Comparison of ENCODE assay signal across 26 cellular contexts in genomic region chr4:126859872-126860271, GRCh38.
DNase-seq lines count a peak whose midpoint lies in the region; ATAC-seq, FAIRE-seq and TF ChIP-seq lines count a peak whose summit lies in the region.
"Had no signal": no experiment of that assay in that cellular context is flagged by ENCODE, and none has a peak within 500 bp of the region (broad histone marks: within the 10 kb centered on the region; RNA-seq: fewer than 3 reads in every experiment).

No MANE protein-coding gene starts in this region.

- intact Hi-C loops in K562 (cut with micrococcal nuclease) (no loop called here), ovary (cut with DNase I) (no loop called here), gastrocnemius medialis (cut with DNase I; ENCODE audit: low total_unique reads) (no loop called here)
- intact Hi-C loops in naive thymus-derived CD4-positive, alpha-beta T cell (cut with micrococcal nuclease): no loop called here

- H3K9me3 ChIP-seq in K562 (replicated peaks; ENCODE audit: control insufficient read depth, insufficient read depth, low read depth, low read length) (no peaks in the 10 kb centered on the region), ovary (no peaks in the 10 kb centered on the region), gastrocnemius medialis (no peaks in the 10 kb centered on the region)
- no peaks in the 10 kb centered on the region for H3K9me3 ChIP-seq in naive thymus-derived CD4-positive, alpha-beta T cell (ENCODE audit: control insufficient read depth in 2 of 3, low read length in 3 of 3)
- H3K9me3 ChIP-seq: BE2C, BLaER1 had no signal

- H3K9ac ChIP-seq in K562 (ENCODE audit: insufficient read depth in 1 of 2, low read depth in 2 of 2, low read length in 2 of 2): no peak overlapping the region
- H3K9ac ChIP-seq: BLaER1 had no signal

- in situ Hi-C loops in K562 (cut with MboI) (no loop called here), gastrocnemius medialis (cut with MboI; ENCODE audit: low sequenced_read_pairs in 4 of 4) (no loop called here)

- TF ChIP-seq POLR2A in K562 (conservative IDR thresholded peaks at IDR 0.05): no peak
- TF ChIP-seq POLR2A in ovary (IDR thresholded peaks at IDR 0.05): no peak
- no peak for TF ChIP-seq POLR2A in gastrocnemius medialis (IDR thresholded peaks at IDR 0.05)

- H3K9me3 Mint-ChIP-seq in naive thymus-derived CD4-positive, alpha-beta T cell: peaks cover 0 to 16% (median 9%) of the 10 kb centered on the region in 11 donors
- peaks cover 5% of the 10 kb centered on the region for H3K9me3 Mint-ChIP-seq in stimulated activated memory B cell treated with anti-CD40 and anti-IgM and Interleukin-4, amounts not matched to agents 10 μg/mL and 1 μg/mL and 100 μg/mL, for 72 hours

- H3K27ac Mint-ChIP-seq in naive thymus-derived CD4-positive, alpha-beta T cell: no peak overlapping the region
- H3K27ac Mint-ChIP-seq in stimulated activated memory B cell treated with anti-CD40 and anti-IgM and Interleukin-4, amounts not matched to agents 10 μg/mL and 1 μg/mL and 100 μg/mL, for 72 hours: no peak overlapping the region
- H3K27ac Mint-ChIP-seq: CD4-positive, alpha-beta memory T cell; CD4-positive, CD25-positive, alpha-beta regulatory T cell; CD8-positive, alpha-beta memory T cell had no signal

- FAIRE-seq in K562 (lab: Jason Lieb, UNC): no peak
- FAIRE-seq: A204.1, GM12878, GM12892, GM18507 had no signal

- no peak overlapping the region for H3K4me3 Mint-ChIP-seq in naive thymus-derived CD4-positive, alpha-beta T cell
- no peak overlapping the region for H3K4me3 Mint-ChIP-seq in stimulated activated memory B cell treated with anti-CD40 and anti-IgM and Interleukin-4, amounts not matched to agents 10 μg/mL and 1 μg/mL and 100 μg/mL, for 72 hours
- H3K4me3 Mint-ChIP-seq: CD14-positive monocyte; CD4-positive, alpha-beta memory T cell; CD4-positive, CD25-positive, alpha-beta regulatory T cell; CD8-positive, alpha-beta memory T cell had no signal

- no peaks in the 10 kb centered on the region for H3K36me3 Mint-ChIP-seq in naive thymus-derived CD4-positive, alpha-beta T cell
- H3K36me3 Mint-ChIP-seq in stimulated activated memory B cell treated with anti-CD40 and anti-IgM and Interleukin-4, amounts not matched to agents 10 μg/mL and 1 μg/mL and 100 μg/mL, for 72 hours: no peaks in the 10 kb centered on the region
- H3K36me3 Mint-ChIP-seq: CD14-positive monocyte; CD4-positive, alpha-beta memory T cell; CD4-positive, CD25-positive, alpha-beta regulatory T cell; CD8-positive, alpha-beta memory T cell had no signal

- no peak overlapping the region for H3K4me2 ChIP-seq in K562 (ENCODE audit: insufficient read depth, low read length)
- H3K4me2 ChIP-seq: BLaER1 had no signal

- H3K27me3 Mint-ChIP-seq in naive thymus-derived CD4-positive, alpha-beta T cell: no peaks in the 10 kb centered on the region
- H3K27me3 Mint-ChIP-seq in stimulated activated memory B cell treated with anti-CD40 and anti-IgM and Interleukin-4, amounts not matched to agents 10 μg/mL and 1 μg/mL and 100 μg/mL, for 72 hours: no peaks in the 10 kb centered on the region
- H3K27me3 Mint-ChIP-seq: CD4-positive, alpha-beta memory T cell; CD4-positive, CD25-positive, alpha-beta regulatory T cell; CD8-positive, alpha-beta memory T cell had no signal

- H3K9me1 ChIP-seq in K562 (ENCODE audit: control insufficient read depth, insufficient read depth, low read length): no peaks in the 10 kb centered on the region

- H4K20me1 ChIP-seq in K562 (replicated peaks; ENCODE audit: control insufficient read depth, insufficient read depth, low read length): no peaks in the 10 kb centered on the region
- H4K20me1 ChIP-seq: BLaER1 had no signal

- H3K27ac ChIP-seq in K562 (ENCODE audit: extremely low read depth, low read depth, low read length) (no peak overlapping the region; the same call in 2 of the 3 replicates), ovary (no peak overlapping the region), gastrocnemius medialis (no peak overlapping the region)
- H3K27ac ChIP-seq in naive thymus-derived CD4-positive, alpha-beta T cell (ENCODE audit: low read depth, low read length): no peak overlapping the region
- H3K27ac ChIP-seq: BLaER1 had no signal

- TF ChIP-seq CTCF in K562 (IDR thresholded peaks at IDR 0.05 in 2 of 3, conservative IDR thresholded peaks at IDR 0.05 in 1 of 3; ENCODE audit: insufficient read depth in 2 of 3, low read depth in 1 of 3, low read length in 3 of 3) (no peak), ovary (IDR thresholded peaks at IDR 0.05) (no peak), gastrocnemius medialis (IDR thresholded peaks at IDR 0.05 in 4 of 5, conservative IDR thresholded peaks at IDR 0.05 in 1 of 5) (no peak)

- no peaks in the 10 kb centered on the region; a peak in 1 of 5 replicates for H3K4me1 ChIP-seq in K562 (replicated peaks in 1 of 2; ENCODE audit: control insufficient read depth in 2 of 2, insufficient read depth in 2 of 2, low read length in 2 of 2)
- H3K4me1 ChIP-seq in naive thymus-derived CD4-positive, alpha-beta T cell (ENCODE audit: control insufficient read depth in 2 of 2, insufficient read depth in 2 of 2, low read length in 2 of 2): no peaks in the 10 kb centered on the region
- no peaks in the 10 kb centered on the region for H3K4me1 ChIP-seq in ovary (ENCODE audit: insufficient read depth)
- no peaks in the 10 kb centered on the region for H3K4me1 ChIP-seq in gastrocnemius medialis
- H3K4me1 ChIP-seq: BE2C, BLaER1 had no signal

- 58% methylated on average over 2 of the region's 2 CpGs for WGBS in K562 (ENCODE audit: insufficient coverage, low coverage, missing lambda C conversion rate)
- WGBS in ovary, 3 donors: 91 to 100% (median 97%) methylated on average over 2 of the region's 2 CpGs

- peaks cover 26% of the 10 kb centered on the region for H3K79me2 ChIP-seq in K562 (ENCODE audit: control insufficient read depth, insufficient read depth, low read length)

- H3K4me3 ChIP-seq in K562 (no peak overlapping the region), ovary (no peak overlapping the region), gastrocnemius medialis (no peak overlapping the region)
- no peak overlapping the region for H3K4me3 ChIP-seq in naive thymus-derived CD4-positive, alpha-beta T cell (ENCODE audit: low read length)
- H3K4me3 ChIP-seq: BLaER1, GM12878 had no signal

- POLR2A ChIA-PET in K562 (lab: Yijun Ruan, JAX): no interaction called here
- POLR2A ChIA-PET in naive thymus-derived CD4-positive, alpha-beta T cell (lab: Charles Lee): no interaction called here

- H3K4me1 Mint-ChIP-seq in naive thymus-derived CD4-positive, alpha-beta T cell: no peaks in the 10 kb centered on the region
- H3K4me1 Mint-ChIP-seq in stimulated activated memory B cell treated with anti-CD40 and anti-IgM and Interleukin-4, amounts not matched to agents 10 μg/mL and 1 μg/mL and 100 μg/mL, for 72 hours: no peaks in the 10 kb centered on the region
- H3K4me1 Mint-ChIP-seq: CD14-positive monocyte; CD4-positive, alpha-beta memory T cell; CD4-positive, CD25-positive, alpha-beta regulatory T cell; CD8-positive, alpha-beta memory T cell had no signal

- DNase-seq in K562 (ENCODE audit: extremely low read depth in 1 of 4, low spot score in 3 of 4) (no peak), ovary (no peak), gastrocnemius medialis (no peak)
- DNase-seq in naive thymus-derived CD4-positive, alpha-beta T cell: no peak
- DNase-seq: 8988T; ACHN; BE2C; C1 segment of cervical spinal cord; CD4-positive, alpha-beta memory T cell; CD4-positive, CD25-positive, alpha-beta regulatory T cell; CD8-positive, alpha-beta memory T cell; COR-L47; DMS 273 treated with DMSO at 0.1 percent for 48 hours; DMS153; DMS53; DMS79; DND-41; EL; GDM1 had no signal

- H3K36me3 ChIP-seq in K562 (ENCODE audit: control insufficient read depth, insufficient read depth, low read length) (no peaks in the 10 kb centered on the region), ovary (no peaks in the 10 kb centered on the region), gastrocnemius medialis (no peaks in the 10 kb centered on the region)
- no peaks in the 10 kb centered on the region for H3K36me3 ChIP-seq in naive thymus-derived CD4-positive, alpha-beta T cell (ENCODE audit: control insufficient read depth in 2 of 3, insufficient read depth in 3 of 3, low read length in 3 of 3)
- H3K36me3 ChIP-seq: BE2C, BLaER1 had no signal

- peak; percentile 79 for ATAC-seq in K562
- ATAC-seq in naive thymus-derived CD4-positive, alpha-beta T cell: peak; percentile 14
- peak; percentile 41 for ATAC-seq in stimulated activated memory B cell treated with anti-CD40 and anti-IgM and Interleukin-4, amounts not matched to agents 10 μg/mL and 1 μg/mL and 100 μg/mL, for 72 hours
- ATAC-seq in gastrocnemius medialis: no peak
- ATAC-seq: GM12878 had no signal

- CTCF ChIA-PET in K562 (lab: Yijun Ruan, JAX; ENCODE audit: low intra/inter-chr PET ratio): no interaction called here
- CTCF ChIA-PET in naive thymus-derived CD4-positive, alpha-beta T cell (lab: Charles Lee): no interaction called here

- BruUV-seq in K562 (replicated peaks; lab: Mats Ljungman, UMichigan): no TSS peak

- no peak for TF ChIP-seq RAD21 in K562 (CRISPR knock-in tag; conservative IDR thresholded peaks at IDR 0.05 in 1 of 2, IDR thresholded peaks at IDR 0.05 in 1 of 2)

- TF ChIP-seq EP300 in K562 (IDR thresholded peaks at IDR 0.05; ENCODE audit: low read length): no peak
- no peak for TF ChIP-seq EP300 in ovary (IDR thresholded peaks at IDR 0.05)

- H3K27me3 ChIP-seq in K562 (ENCODE audit: control insufficient read depth in 2 of 2, insufficient read depth in 2 of 2, low read length in 2 of 2): no peaks in the 10 kb centered on the region
- H3K27me3 ChIP-seq in naive thymus-derived CD4-positive, alpha-beta T cell (ENCODE audit: control insufficient read depth in 2 of 2, insufficient read depth in 2 of 2, low read length in 2 of 2): no peaks in the 10 kb centered on the region
- no peaks in the 10 kb centered on the region for H3K27me3 ChIP-seq in ovary
- H3K27me3 ChIP-seq in gastrocnemius medialis: no peaks in the 10 kb centered on the region
- H3K27me3 ChIP-seq: BE2C, BLaER1 had no signal

- H2AFZ ChIP-seq in K562 (ENCODE audit: low read depth, low read length): no peak overlapping the region

TF ChIP-seq in K562, 482 proteins besides CTCF, POLR2A, EP300 and RAD21 (continues in another document):
- TF ChIP-seq ZC3H11A (IDR thresholded peaks at IDR 0.05; ENCODE audit: low read depth, low read length): no peak

Comparison
In these comparisons a context has a peak if more than half of its experiments do, and no peak if none do; other contexts are left out.
1. ATAC-seq: peak in K562 (single experiment), naive thymus-derived CD4-positive, alpha-beta T cell (single experiment) and stimulated activated memory B cell treated with anti-CD40 and anti-IgM and Interleukin-4, amounts not matched to agents 10 μg/mL and 1 μg/mL and 100 μg/mL, for 72 hours (single experiment); none in gastrocnemius medialis (0 of 2).